In genomic region chr10:114342976-114343375, GRCh38 we compare ENCODE assay signal across 16 cellular contexts.
"Had no signal": no experiment of that assay in that cellular context is flagged by ENCODE, and none has a peak within 500 bp of the region (broad histone marks: within the 10 kb centered on the region; RNA-seq: fewer than 3 reads in every experiment).

No MANE protein-coding gene starts in this region.

- H3K36me3 Mint-ChIP-seq: immature natural killer cell; memory B cell; naive B cell; stimulated activated memory B cell treated with anti-CD40 and anti-IgM and Interleukin-4, amounts not matched to agents 10 μg/mL and 1 μg/mL and 100 μg/mL, for 72 hours had no signal

- DNase-seq: colonic mucosa; effector CD4-positive, alpha-beta T cell; endodermal cell; erythroblast; foreskin keratinocyte; immature natural killer cell; left lung; lower lobe of right lung; naive B cell; nephron progenitor cell; stimulated activated CD4-positive, alpha-beta T cell treated with anti-CD3 and anti-CD28 coated beads, Interleukin-4, amount 100 ng/mL, for 1 hour; transverse colon had no signal

- H3K9me3 Mint-ChIP-seq: endodermal cell; immature natural killer cell; memory B cell; naive B cell; nephron progenitor cell; stimulated activated memory B cell treated with anti-CD40 and anti-IgM and Interleukin-4, amounts not matched to agents 10 μg/mL and 1 μg/mL and 100 μg/mL, for 72 hours; stimulated activated naive CD8-positive, alpha-beta T cell treated with anti-CD3 and anti-CD28 coated beads, Interleukin-15, Interleukin-2, amounts not matched to agents 100 ng/mL and 50 ng/mL, for 24 hours had no signal

- H3K4me1 ChIP-seq: colonic mucosa, left lung had no signal

- H3K9me3 ChIP-seq: colonic mucosa, left lung, lower lobe of right lung, transverse colon had no signal

- H3K27ac ChIP-seq: colonic mucosa, foreskin keratinocyte, left lung, lower lobe of right lung had no signal

- H3K27me3 ChIP-seq: colonic mucosa, foreskin keratinocyte, left lung, transverse colon had no signal

- ATAC-seq: foreskin keratinocyte; left lung; lower lobe of right lung; stimulated activated memory B cell treated with anti-CD40 and anti-IgM and Interleukin-4, amounts not matched to agents 10 μg/mL and 1 μg/mL and 100 μg/mL, for 72 hours had no signal

- H3K27ac Mint-ChIP-seq: endodermal cell; immature natural killer cell; memory B cell; stimulated activated memory B cell treated with anti-CD40 and anti-IgM and Interleukin-4, amounts not matched to agents 10 μg/mL and 1 μg/mL and 100 μg/mL, for 72 hours had no signal

- H3K36me3 ChIP-seq: colonic mucosa, left lung, lower lobe of right lung, transverse colon had no signal

- H3K4me3 ChIP-seq: colonic mucosa, left lung, lower lobe of right lung, smooth muscle cell, transverse colon had no signal

- H3K27me3 Mint-ChIP-seq: naive B cell; stimulated activated naive CD8-positive, alpha-beta T cell treated with anti-CD3 and anti-CD28 coated beads, Interleukin-15, Interleukin-2, amounts not matched to agents 100 ng/mL and 50 ng/mL, for 24 hours had no signal

- H3K4me3 Mint-ChIP-seq: endodermal cell; immature natural killer cell; memory B cell; naive B cell; nephron progenitor cell; stimulated activated memory B cell treated with anti-CD40 and anti-IgM and Interleukin-4, amounts not matched to agents 10 μg/mL and 1 μg/mL and 100 μg/mL, for 72 hours; stimulated activated naive CD8-positive, alpha-beta T cell treated with anti-CD3 and anti-CD28 coated beads, Interleukin-15, Interleukin-2, amounts not matched to agents 100 ng/mL and 50 ng/mL, for 24 hours had no signal

- H3K4me1 Mint-ChIP-seq: memory B cell; naive B cell; stimulated activated memory B cell treated with anti-CD40 and anti-IgM and Interleukin-4, amounts not matched to agents 10 μg/mL and 1 μg/mL and 100 μg/mL, for 72 hours had no signal
